Comparison of ENCODE assay signal across 8 cellular contexts in genomic region chr4:143336828-143337599, GRCh38. TPM values are rescaled to one million over a fixed set of nuclear protein-coding genes. Genes with fewer than 3 reads are reported as not detected.
A peak's percentile ranks its signal among the peaks of the same experiment; 100 is the strongest.
DNase-seq lines count a peak whose midpoint lies in the region; ATAC-seq and TF ChIP-seq lines count a peak whose summit lies in the region.

TSS of gene GAB1 (plus strand) at chr4:143336876. CDS start at chr4:143337189, 313 bp downstream.

- H3K27me3 ChIP-seq in Peyer's patch (no peaks in the 10 kb centered on the region), skeletal muscle satellite cell (ENCODE audit: control insufficient read depth, insufficient read depth, low read length) (no peaks in the 10 kb centered on the region)

- peak; percentile 72 for ATAC-seq in GM19438 (IDR thresholded peaks at IDR 0.05; ENCODE audit: low read depth, unreplicated experiment)
- ATAC-seq in HG03442 (IDR thresholded peaks at IDR 0.05; ENCODE audit: unreplicated experiment), result peak; percentile 66

- peak within 1 kb of the TSS; percentile 82 for H3K9ac ChIP-seq in skeletal muscle satellite cell (ENCODE audit: low read depth, low read length)

- TF ChIP-seq POLR2A in Peyer's patch (IDR thresholded peaks at IDR 0.05), result peak; percentile 33 to 63

- H3K4me1 ChIP-seq in Peyer's patch, result peaks cover 0 to 6% (median 0%) of the 10 kb centered on the region in 4 donors
- H3K4me1 ChIP-seq in skeletal muscle satellite cell (ENCODE audit: control insufficient read depth, insufficient read depth, low read length), result peaks cover 6% of the 10 kb centered on the region

- H3K4me3 ChIP-seq in Peyer's patch (peak within 1 kb of the TSS; percentile 52 to 85 (median 76)), skeletal muscle satellite cell (ENCODE audit: low read length) (peak within 1 kb of the TSS; percentile 74)

- peak; percentile 75 for DNase-seq in GDM1 (lab: John Stamatoyannopoulos, UW)
- DNase-seq in Peyer's patch, result peak; percentile 25 to 92 (median 86)
- DNase-seq in brain pericyte (ENCODE audit: low read depth, low spot score), result peak; percentile 42
- DNase-seq in iPS-NIHi11 (ENCODE audit: low spot score), result peak; percentile 71
- no peak for DNase-seq in DMS79 (lab: John Stamatoyannopoulos, UW)

- H3K27ac ChIP-seq in Peyer's patch, result peak within 1 kb of the TSS; percentile 84 to 98 (median 91)

- peak in 5 of 6 experiments; percentile 4 to 40 (median 26) for TF ChIP-seq CTCF in Peyer's patch (IDR thresholded peaks at IDR 0.05)

- no peaks in the 10 kb centered on the region for H3K9me3 ChIP-seq in Peyer's patch
- no peaks in the 10 kb centered on the region for H3K9me3 ChIP-seq in skeletal muscle satellite cell (replicated peaks; ENCODE audit: low read length)

- peak within 1 kb of the TSS; percentile 81 for H3K4me2 ChIP-seq in skeletal muscle satellite cell (ENCODE audit: low read length)

- H3K36me3 ChIP-seq in Peyer's patch (no peaks in the 10 kb centered on the region), skeletal muscle satellite cell (ENCODE audit: insufficient read depth, low read length) (no peaks in the 10 kb centered on the region)

RNA-seq across cellular contexts. Expression of gene GAB1, which starts in this region (rescaled TPM):
- 10 to 100 TPM; 31.9 to 76.7 (median 40.5) TPM for total RNA-seq in Peyer's patch
- total RNA-seq in skeletal muscle satellite cell (2012; rRNA removed), result 5.0 and 6.3 TPM in 2 replicates
